1 cellular context compared by ENCODE assay signal in the genomic region with DNA sequence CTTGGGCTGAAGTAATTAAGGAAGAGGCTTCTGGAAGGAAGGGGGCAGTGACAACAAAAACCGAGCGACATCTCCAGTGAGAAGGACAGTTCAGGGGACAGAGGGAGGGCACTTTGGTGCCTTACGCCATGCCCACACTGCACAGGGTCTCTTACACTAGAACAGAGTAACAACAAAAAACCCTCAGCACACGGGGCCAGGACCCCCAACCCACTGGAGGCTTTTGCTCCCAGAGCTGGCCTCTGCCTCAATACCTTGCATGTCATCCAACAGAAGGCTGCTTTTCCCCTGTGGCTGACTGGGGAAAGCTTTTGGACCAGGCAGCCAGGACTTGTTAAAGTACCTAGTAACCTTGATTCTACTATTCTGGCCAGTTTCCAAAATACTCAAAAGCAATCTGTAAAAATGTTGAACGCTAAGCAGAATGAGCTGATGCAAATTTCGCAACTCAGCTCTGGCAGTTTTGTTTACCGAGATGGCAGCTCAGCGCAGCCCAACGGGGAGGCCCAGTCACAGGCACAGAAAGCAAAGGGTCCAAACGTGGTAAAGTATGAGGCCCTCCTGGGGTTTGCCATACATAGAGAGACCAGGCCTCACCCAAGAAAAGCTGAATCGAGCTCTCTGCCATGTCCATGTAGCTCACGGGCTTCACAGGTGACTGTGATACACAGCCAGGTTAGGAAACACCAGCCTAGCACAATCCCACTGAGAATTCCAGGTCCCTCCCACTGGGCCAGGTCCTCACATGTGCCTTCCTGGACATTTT.
A peak's percentile ranks its signal among the peaks of the same experiment; 100 is the strongest.
TF ChIP-seq lines count a peak whose summit lies in the region.

No MANE protein-coding gene starts in this region.

TF ChIP-seq in HepG2, 621 proteins besides CTCF, POLR2A, EP300 and RAD21 (continued from another document and continues in another):
- TF ChIP-seq, protein P1, sequence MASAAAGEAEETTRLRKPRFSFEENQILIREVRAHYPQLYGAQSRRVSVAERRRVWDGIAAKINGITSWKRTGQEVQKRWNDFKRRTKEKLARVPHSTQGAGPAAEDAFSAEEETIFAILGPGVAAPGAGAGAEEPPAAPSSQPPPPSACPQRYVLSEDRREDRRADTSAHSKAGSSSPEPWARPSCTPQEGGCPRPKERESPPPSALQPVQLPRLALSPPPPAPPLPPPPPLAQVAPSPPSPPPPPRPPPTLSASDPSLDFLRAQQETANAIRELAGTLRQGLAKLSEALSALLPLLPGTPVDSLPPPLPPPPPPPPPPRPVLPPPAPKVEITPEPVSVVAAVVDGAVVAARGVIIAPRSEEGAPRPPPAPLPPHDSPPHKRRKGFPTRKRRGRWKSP (CRISPR knock-in tag; IDR thresholded peaks at IDR 0.05): peak; percentile 77; the same call in 1 of the 2 replicates
- no peak for TF ChIP-seq PRPF4 (IDR thresholded peaks at IDR 0.05; ENCODE audit: low read depth, low read length, poor library complexity, severe bottlenecking)
- TF ChIP-seq, protein P2, sequence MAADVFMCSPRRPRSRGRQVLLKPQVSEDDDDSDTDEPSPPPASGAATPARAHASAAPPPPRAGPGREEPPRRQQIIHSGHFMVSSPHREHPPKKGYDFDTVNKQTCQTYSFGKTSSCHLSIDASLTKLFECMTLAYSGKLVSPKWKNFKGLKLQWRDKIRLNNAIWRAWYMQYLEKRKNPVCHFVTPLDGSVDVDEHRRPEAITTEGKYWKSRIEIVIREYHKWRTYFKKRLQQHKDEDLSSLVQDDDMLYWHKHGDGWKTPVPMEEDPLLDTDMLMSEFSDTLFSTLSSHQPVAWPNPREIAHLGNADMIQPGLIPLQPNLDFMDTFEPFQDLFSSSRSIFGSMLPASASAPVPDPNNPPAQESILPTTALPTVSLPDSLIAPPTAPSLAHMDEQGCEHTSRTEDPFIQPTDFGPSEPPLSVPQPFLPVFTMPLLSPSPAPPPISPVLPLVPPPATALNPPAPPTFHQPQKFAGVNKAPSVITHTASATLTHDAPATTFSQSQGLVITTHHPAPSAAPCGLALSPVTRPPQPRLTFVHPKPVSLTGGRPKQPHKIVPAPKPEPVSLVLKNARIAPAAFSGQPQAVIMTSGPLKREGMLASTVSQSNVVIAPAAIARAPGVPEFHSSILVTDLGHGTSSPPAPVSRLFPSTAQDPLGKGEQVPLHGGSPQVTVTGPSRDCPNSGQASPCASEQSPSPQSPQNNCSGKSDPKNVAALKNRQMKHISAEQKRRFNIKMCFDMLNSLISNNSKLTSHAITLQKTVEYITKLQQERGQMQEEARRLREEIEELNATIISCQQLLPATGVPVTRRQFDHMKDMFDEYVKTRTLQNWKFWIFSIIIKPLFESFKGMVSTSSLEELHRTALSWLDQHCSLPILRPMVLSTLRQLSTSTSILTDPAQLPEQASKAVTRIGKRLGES (CRISPR knock-in tag; IDR thresholded peaks at IDR 0.05; ENCODE audit: borderline replicate concordance): no peak
- peak; percentile 62 for TF ChIP-seq MAFF (IDR thresholded peaks at IDR 0.05; ENCODE audit: low read depth, low read length)
- no peak for TF ChIP-seq ZFYVE20 (CRISPR knock-in tag; IDR thresholded peaks at IDR 0.05; ENCODE audit: borderline replicate concordance, low read depth)
- no peak for TF ChIP-seq NFE2L2 (IDR thresholded peaks at IDR 0.05; ENCODE audit: low read length)
- TF ChIP-seq, protein P3, sequence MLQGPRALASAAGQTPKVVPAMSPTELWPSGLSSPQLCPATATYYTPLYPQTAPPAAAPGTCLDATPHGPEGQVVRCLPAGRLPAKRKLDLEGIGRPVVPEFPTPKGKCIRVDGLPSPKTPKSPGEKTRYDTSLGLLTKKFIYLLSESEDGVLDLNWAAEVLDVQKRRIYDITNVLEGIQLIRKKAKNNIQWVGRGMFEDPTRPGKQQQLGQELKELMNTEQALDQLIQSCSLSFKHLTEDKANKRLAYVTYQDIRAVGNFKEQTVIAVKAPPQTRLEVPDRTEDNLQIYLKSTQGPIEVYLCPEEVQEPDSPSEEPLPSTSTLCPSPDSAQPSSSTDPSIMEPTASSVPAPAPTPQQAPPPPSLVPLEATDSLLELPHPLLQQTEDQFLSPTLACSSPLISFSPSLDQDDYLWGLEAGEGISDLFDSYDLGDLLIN (CRISPR knock-in tag; IDR thresholded peaks at IDR 0.05; ENCODE audit: borderline replicate concordance): no peak
- TF ChIP-seq SMARCC2 (IDR thresholded peaks at IDR 0.05): no peak
- TF ChIP-seq TBP (CRISPR knock-in tag; IDR thresholded peaks at IDR 0.05): no peak
- no peak for TF ChIP-seq ZNF329 (CRISPR knock-in tag; IDR thresholded peaks at IDR 0.05; ENCODE audit: low read depth)
- TF ChIP-seq ZNF562 (CRISPR knock-in tag; IDR thresholded peaks at IDR 0.05; ENCODE audit: borderline replicate concordance): no peak
- TF ChIP-seq ZNF431 (CRISPR knock-in tag; IDR thresholded peaks at IDR 0.05; ENCODE audit: borderline replicate concordance, low read depth): no peak
- TF ChIP-seq ZNF570 (CRISPR knock-in tag; IDR thresholded peaks at IDR 0.05; ENCODE audit: borderline replicate concordance): no peak
- TF ChIP-seq, protein P4, sequence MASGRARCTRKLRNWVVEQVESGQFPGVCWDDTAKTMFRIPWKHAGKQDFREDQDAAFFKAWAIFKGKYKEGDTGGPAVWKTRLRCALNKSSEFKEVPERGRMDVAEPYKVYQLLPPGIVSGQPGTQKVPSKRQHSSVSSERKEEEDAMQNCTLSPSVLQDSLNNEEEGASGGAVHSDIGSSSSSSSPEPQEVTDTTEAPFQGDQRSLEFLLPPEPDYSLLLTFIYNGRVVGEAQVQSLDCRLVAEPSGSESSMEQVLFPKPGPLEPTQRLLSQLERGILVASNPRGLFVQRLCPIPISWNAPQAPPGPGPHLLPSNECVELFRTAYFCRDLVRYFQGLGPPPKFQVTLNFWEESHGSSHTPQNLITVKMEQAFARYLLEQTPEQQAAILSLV (CRISPR knock-in tag; IDR thresholded peaks at IDR 0.05; ENCODE audit: borderline replicate concordance): peak; percentile 27; the same call in 1 of the 2 replicates
- TF ChIP-seq RBM22 (optimal IDR thresholded peaks at IDR 0.05; ENCODE audit: low read length): no peak
- TF ChIP-seq, protein P5, sequence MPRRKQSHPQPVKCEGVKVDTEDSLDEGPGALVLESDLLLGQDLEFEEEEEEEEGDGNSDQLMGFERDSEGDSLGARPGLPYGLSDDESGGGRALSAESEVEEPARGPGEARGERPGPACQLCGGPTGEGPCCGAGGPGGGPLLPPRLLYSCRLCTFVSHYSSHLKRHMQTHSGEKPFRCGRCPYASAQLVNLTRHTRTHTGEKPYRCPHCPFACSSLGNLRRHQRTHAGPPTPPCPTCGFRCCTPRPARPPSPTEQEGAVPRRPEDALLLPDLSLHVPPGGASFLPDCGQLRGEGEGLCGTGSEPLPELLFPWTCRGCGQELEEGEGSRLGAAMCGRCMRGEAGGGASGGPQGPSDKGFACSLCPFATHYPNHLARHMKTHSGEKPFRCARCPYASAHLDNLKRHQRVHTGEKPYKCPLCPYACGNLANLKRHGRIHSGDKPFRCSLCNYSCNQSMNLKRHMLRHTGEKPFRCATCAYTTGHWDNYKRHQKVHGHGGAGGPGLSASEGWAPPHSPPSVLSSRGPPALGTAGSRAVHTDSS (CRISPR knock-in tag; conservative IDR thresholded peaks at IDR 0.05): no peak
- TF ChIP-seq ZFP41 (CRISPR knock-in tag; IDR thresholded peaks at IDR 0.05; ENCODE audit: borderline replicate concordance): no peak
- TF ChIP-seq, protein P6, sequence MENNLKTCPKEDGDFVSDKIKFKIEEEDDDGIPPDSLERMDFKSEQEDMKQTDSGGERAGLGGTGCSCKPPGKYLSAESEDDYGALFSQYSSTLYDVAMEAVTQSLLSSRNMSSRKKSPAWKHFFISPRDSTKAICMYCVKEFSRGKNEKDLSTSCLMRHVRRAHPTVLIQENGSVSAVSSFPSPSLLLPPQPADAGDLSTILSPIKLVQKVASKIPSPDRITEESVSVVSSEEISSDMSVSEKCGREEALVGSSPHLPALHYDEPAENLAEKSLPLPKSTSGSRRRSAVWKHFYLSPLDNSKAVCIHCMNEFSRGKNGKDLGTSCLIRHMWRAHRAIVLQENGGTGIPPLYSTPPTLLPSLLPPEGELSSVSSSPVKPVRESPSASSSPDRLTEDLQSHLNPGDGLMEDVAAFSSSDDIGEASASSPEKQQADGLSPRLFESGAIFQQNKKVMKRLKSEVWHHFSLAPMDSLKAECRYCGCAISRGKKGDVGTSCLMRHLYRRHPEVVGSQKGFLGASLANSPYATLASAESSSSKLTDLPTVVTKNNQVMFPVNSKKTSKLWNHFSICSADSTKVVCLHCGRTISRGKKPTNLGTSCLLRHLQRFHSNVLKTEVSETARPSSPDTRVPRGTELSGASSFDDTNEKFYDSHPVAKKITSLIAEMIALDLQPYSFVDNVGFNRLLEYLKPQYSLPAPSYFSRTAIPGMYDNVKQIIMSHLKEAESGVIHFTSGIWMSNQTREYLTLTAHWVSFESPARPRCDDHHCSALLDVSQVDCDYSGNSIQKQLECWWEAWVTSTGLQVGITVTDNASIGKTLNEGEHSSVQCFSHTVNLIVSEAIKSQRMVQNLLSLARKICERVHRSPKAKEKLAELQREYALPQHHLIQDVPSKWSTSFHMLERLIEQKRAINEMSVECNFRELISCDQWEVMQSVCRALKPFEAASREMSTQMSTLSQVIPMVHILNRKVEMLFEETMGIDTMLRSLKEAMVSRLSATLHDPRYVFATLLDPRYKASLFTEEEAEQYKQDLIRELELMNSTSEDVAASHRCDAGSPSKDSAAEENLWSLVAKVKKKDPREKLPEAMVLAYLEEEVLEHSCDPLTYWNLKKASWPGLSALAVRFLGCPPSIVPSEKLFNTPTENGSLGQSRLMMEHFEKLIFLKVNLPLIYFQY (CRISPR knock-in tag; IDR thresholded peaks at IDR 0.05; ENCODE audit: borderline replicate concordance): peak; percentile 79
- TF ChIP-seq POLR2AphosphoS5 (IDR thresholded peaks at IDR 0.05; ENCODE audit: low read depth, low read length): no peak
- no peak for TF ChIP-seq MAF1 (CRISPR knock-in tag; IDR thresholded peaks at IDR 0.05; ENCODE audit: borderline replicate concordance)
- TF ChIP-seq, protein P7, sequence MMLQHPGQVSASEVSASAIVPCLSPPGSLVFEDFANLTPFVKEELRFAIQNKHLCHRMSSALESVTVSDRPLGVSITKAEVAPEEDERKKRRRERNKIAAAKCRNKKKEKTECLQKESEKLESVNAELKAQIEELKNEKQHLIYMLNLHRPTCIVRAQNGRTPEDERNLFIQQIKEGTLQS (CRISPR knock-in tag; IDR thresholded peaks at IDR 0.05): no peak
- TF ChIP-seq SIX4 (CRISPR knock-in tag; IDR thresholded peaks at IDR 0.05): no peak
- TF ChIP-seq ZNF17 (CRISPR knock-in tag; IDR thresholded peaks at IDR 0.05): no peak
- peak; percentile 80 for TF ChIP-seq ZFX (CRISPR knock-in tag; IDR thresholded peaks at IDR 0.05; ENCODE audit: low read depth)
- peak; percentile 75; the same call in 1 of the 2 replicates for TF ChIP-seq ZNF224 (CRISPR knock-in tag; IDR thresholded peaks at IDR 0.05)
- TF ChIP-seq, protein P8, sequence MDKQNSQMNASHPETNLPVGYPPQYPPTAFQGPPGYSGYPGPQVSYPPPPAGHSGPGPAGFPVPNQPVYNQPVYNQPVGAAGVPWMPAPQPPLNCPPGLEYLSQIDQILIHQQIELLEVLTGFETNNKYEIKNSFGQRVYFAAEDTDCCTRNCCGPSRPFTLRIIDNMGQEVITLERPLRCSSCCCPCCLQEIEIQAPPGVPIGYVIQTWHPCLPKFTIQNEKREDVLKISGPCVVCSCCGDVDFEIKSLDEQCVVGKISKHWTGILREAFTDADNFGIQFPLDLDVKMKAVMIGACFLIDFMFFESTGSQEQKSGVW (CRISPR knock-in tag; IDR thresholded peaks at IDR 0.05; ENCODE audit: borderline replicate concordance): no peak
- peak; percentile 34 for TF ChIP-seq TEAD3 (CRISPR knock-in tag; optimal IDR thresholded peaks at IDR 0.05; ENCODE audit: borderline replicate concordance)
- TF ChIP-seq KMT2B (CRISPR knock-in tag; IDR thresholded peaks at IDR 0.05): no peak
- TF ChIP-seq REL (CRISPR knock-in tag; conservative IDR thresholded peaks at IDR 0.05): no peak
- TF ChIP-seq ZNF577 (CRISPR knock-in tag; IDR thresholded peaks at IDR 0.05; ENCODE audit: borderline replicate concordance, low read depth): no peak
- 0 out of 2 replicates have a peak, but pooled peaks have one; percentile 42 for TF ChIP-seq ARNT2 (CRISPR knock-in tag; IDR thresholded peaks at IDR 0.05; ENCODE audit: low read depth)
- no peak for TF ChIP-seq REXO4 (CRISPR knock-in tag; IDR thresholded peaks at IDR 0.05; ENCODE audit: borderline replicate concordance)
- peak; percentile 21; the same call in 1 of the 2 replicates for TF ChIP-seq KLF9 (CRISPR knock-in tag; IDR thresholded peaks at IDR 0.05; ENCODE audit: low read depth)
- TF ChIP-seq ADNP (CRISPR knock-in tag; IDR thresholded peaks at IDR 0.05): no peak
- TF ChIP-seq AGO2 (optimal IDR thresholded peaks at IDR 0.05; ENCODE audit: low read depth, low read length): no peak
- no peak for TF ChIP-seq DNMT1 (CRISPR knock-in tag; IDR thresholded peaks at IDR 0.05)
- no peak for TF ChIP-seq ZNF616 (CRISPR knock-in tag; IDR thresholded peaks at IDR 0.05; ENCODE audit: low read depth)
- TF ChIP-seq ZSCAN30 (CRISPR knock-in tag; IDR thresholded peaks at IDR 0.05): no peak
- TF ChIP-seq ZNF883 (CRISPR knock-in tag; IDR thresholded peaks at IDR 0.05; ENCODE audit: not compliant biosample characterization): no peak
- no peak for TF ChIP-seq PCBP1 (IDR thresholded peaks at IDR 0.05; ENCODE audit: borderline replicate concordance, low read depth, low read length)
- TF ChIP-seq IKZF1 (IDR thresholded peaks at IDR 0.05): no peak
- TF ChIP-seq HNRNPK (IDR thresholded peaks at IDR 0.05; ENCODE audit: low read depth, low read length, poor library complexity, severe bottlenecking): no peak
- TF ChIP-seq, protein P9, sequence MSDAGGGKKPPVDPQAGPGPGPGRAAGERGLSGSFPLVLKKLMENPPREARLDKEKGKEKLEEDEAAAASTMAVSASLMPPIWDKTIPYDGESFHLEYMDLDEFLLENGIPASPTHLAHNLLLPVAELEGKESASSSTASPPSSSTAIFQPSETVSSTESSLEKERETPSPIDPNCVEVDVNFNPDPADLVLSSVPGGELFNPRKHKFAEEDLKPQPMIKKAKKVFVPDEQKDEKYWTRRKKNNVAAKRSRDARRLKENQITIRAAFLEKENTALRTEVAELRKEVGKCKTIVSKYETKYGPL (CRISPR knock-in tag; IDR thresholded peaks at IDR 0.05): no peak
- TF ChIP-seq POLR2G (IDR thresholded peaks at IDR 0.05; ENCODE audit: low read depth, low read length): no peak
- TF ChIP-seq ZNF841 (CRISPR knock-in tag; IDR thresholded peaks at IDR 0.05; ENCODE audit: borderline replicate concordance): no peak
